1 cellular context compared by ENCODE assay signal in the genomic region with DNA sequence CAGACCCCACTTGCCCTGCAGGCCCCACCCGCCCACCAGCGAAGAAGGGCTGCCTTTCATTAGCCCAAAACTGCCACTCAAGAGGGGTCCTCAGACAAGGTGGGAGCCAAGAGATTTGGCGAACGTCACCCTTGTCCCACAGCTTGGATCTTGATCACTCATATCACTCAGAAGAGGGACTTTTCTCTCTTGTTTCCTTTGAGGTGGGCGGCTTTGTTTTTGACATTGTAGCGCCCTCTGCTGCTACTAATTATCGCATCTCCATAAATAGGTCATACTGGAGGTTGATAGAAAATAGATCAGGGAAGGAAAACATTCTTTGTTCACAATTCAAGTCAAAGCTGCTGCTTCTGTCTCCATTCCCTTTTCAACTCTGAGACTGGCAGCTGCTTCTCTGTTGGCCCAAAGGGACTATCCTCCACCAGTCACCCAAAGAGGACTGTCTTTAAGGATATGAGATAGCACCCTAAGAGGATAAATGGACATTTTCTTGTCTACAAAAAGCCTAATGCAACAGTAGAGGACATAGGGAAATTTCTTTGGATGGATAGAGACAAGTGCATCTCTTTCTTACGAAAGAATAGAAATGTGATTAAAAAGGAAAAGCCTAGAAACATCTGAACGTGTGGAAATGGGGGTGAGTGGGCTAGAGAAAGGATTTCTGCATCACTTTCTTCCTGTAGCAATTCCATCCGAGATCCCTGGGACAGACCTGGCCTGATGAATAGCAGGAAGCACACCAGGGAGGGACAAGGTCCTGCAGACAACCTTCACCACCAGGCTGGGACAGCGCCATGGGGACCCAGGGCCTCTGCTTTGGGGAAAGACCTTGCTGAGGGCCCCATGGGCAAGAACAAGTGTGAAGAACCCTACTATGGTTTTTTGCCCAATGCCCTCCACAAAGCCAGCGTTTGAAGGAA.
TF ChIP-seq lines count a peak whose summit lies in the region.

No MANE protein-coding gene starts in this region.

TF ChIP-seq in liver, 16 proteins besides CTCF, POLR2A, EP300 and RAD21 (continued from another document):
- TF ChIP-seq, protein P1, sequence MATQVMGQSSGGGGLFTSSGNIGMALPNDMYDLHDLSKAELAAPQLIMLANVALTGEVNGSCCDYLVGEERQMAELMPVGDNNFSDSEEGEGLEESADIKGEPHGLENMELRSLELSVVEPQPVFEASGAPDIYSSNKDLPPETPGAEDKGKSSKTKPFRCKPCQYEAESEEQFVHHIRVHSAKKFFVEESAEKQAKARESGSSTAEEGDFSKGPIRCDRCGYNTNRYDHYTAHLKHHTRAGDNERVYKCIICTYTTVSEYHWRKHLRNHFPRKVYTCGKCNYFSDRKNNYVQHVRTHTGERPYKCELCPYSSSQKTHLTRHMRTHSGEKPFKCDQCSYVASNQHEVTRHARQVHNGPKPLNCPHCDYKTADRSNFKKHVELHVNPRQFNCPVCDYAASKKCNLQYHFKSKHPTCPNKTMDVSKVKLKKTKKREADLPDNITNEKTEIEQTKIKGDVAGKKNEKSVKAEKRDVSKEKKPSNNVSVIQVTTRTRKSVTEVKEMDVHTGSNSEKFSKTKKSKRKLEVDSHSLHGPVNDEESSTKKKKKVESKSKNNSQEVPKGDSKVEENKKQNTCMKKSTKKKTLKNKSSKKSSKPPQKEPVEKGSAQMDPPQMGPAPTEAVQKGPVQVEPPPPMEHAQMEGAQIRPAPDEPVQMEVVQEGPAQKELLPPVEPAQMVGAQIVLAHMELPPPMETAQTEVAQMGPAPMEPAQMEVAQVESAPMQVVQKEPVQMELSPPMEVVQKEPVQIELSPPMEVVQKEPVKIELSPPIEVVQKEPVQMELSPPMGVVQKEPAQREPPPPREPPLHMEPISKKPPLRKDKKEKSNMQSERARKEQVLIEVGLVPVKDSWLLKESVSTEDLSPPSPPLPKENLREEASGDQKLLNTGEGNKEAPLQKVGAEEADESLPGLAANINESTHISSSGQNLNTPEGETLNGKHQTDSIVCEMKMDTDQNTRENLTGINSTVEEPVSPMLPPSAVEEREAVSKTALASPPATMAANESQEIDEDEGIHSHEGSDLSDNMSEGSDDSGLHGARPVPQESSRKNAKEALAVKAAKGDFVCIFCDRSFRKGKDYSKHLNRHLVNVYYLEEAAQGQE (IDR thresholded peaks at IDR 0.05) = no peak
- TF ChIP-seq NR2F2 (IDR thresholded peaks at IDR 0.05) (no peak), GABPA (IDR thresholded peaks at IDR 0.05 in 1 of 2, conservative IDR thresholded peaks at IDR 0.05 in 1 of 2) (no peak)
- TF ChIP-seq, protein P2, sequence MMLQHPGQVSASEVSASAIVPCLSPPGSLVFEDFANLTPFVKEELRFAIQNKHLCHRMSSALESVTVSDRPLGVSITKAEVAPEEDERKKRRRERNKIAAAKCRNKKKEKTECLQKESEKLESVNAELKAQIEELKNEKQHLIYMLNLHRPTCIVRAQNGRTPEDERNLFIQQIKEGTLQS (IDR thresholded peaks at IDR 0.05) = no peak
- TF ChIP-seq, protein P3, sequence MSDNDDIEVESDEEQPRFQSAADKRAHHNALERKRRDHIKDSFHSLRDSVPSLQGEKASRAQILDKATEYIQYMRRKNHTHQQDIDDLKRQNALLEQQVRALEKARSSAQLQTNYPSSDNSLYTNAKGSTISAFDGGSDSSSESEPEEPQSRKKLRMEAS (IDR thresholded peaks at IDR 0.05) = no peak
TF ChIP-seq in liver: peak in this region for 0.
